Comparison of ENCODE assay signal across 8 cellular contexts in the genomic region with DNA sequence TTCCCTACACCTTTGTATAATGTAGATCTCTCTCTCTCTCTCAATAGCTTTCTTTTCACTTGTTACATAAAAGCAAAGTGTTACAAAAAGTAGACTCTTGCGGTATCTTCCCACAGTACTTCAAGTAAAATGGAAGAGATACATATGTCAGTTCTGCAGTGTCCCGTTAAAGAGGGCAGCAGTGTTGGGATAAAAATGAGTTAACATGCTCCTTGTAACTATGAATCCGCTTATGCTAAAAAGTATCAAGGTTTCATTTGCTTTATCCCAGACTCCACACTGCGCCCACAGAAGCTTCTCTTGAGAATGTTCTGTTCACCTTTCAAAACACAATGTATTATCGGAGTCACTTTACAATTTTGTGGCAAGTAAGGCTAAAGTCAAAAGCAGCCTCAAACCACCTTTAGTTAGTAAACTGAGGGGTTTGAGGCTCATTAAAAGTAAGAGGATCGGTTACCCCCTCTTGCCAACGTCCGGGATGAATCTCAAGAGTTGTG. TPM values are rescaled to one million over a fixed set of nuclear protein-coding genes. Genes with fewer than 3 reads are reported as not detected.
DNase-seq lines count a peak whose midpoint lies in the region; ATAC-seq, FAIRE-seq and TF ChIP-seq lines count a peak whose summit lies in the region.

No MANE protein-coding gene starts in this region.

- peak overlapping the region; percentile 73 for H3K56ac ChIP-seq in H1 (replicated peaks; ENCODE audit: insufficient read length, low read depth, low read length)

- WGBS in H1 (ENCODE audit: extremely low coverage in 1 of 2, insufficient coverage in 1 of 2, insufficient read length in 1 of 2, insufficient replicate concordance in 2 of 2, low coverage in 1 of 2, low lambda C conversion rate in 2 of 2, missing lambda C conversion rate in 1 of 2), 2 experiments: 3% methylated on average over 8 of the region's 8 CpGs; no CpG with 5 or more reads in 1 of the 2 experiments

- CTCF ChIA-PET in Calu3 (lab: Charles Lee) (no interaction called here), PC-3 (lab: Charles Lee) (no interaction called here), H1 (lab: Charles Lee; ENCODE audit: partially characterized antibody) (interaction anchor here (0.6 to 1.1 kb wide), 3 partner anchors 13 to 82 kb away, joined by 3 read pairs; no protein-coding TSS in a partner anchor), HEK293T (lab: Yijun Ruan, JAX) (interaction anchor here (0.6 kb wide), 1 partner anchor 87 kb away, joined by 4 read pairs; a partner anchor contains a TSS)

- no peak overlapping the region for H3K4ac ChIP-seq in H1 (replicated peaks; ENCODE audit: insufficient read length, low read depth, low read length)

- peaks cover 55% of the 10 kb centered on the region for H3K79me2 ChIP-seq in GM23338 (replicated peaks; ENCODE audit: insufficient read depth)
- peaks cover 39% of the 10 kb centered on the region for H3K79me2 ChIP-seq in PC-3 (ENCODE audit: low read length)
- H3K79me2 ChIP-seq in H1 (ENCODE audit: control insufficient read depth in 1 of 2, insufficient read depth in 2 of 2, low read length in 2 of 2): peaks cover 26 to 55% of the 10 kb centered on the region in 2 experiments

- H3K9me2 ChIP-seq in GM23338 (ENCODE audit: insufficient read depth) (no peaks in the 10 kb centered on the region), PC-3 (replicated peaks; ENCODE audit: low read length) (no peaks in the 10 kb centered on the region)

- no peak overlapping the region for H2BK12ac ChIP-seq in H1 (ENCODE audit: low read depth, low read length)

- H3K9me3 ChIP-seq in PC-3 (ENCODE audit: low read length) (no peaks in the 10 kb centered on the region), H1 (ENCODE audit: insufficient read depth in 2 of 2, low read depth in 1 of 2, low read length in 1 of 2) (no peaks in the 10 kb centered on the region)

- H3K27me3 ChIP-seq in GM23338 (ENCODE audit: insufficient read depth) (no peaks in the 10 kb centered on the region), PC-3 (ENCODE audit: low read length) (no peaks in the 10 kb centered on the region), H1 (replicated peaks in 1 of 4; ENCODE audit: control insufficient read depth in 3 of 4, extremely low read depth in 1 of 4, insufficient read depth in 3 of 4, low read length in 3 of 4) (no peaks in the 10 kb centered on the region)

- H3K27ac Mint-ChIP-seq in Calu3 (ENCODE audit: unreplicated experiment) (peak overlapping the region; percentile 83), GM23338 (peak overlapping the region; percentile 94)
- H3K27ac Mint-ChIP-seq in naive thymus-derived CD8-positive, alpha-beta T cell: peak overlapping the region; percentile 88 to 98 (median 96)

- no peak overlapping the region for H3K23ac ChIP-seq in H1 (ENCODE audit: insufficient read length)

- H3K4me1 ChIP-seq in GM23338 (ENCODE audit: insufficient read depth): peaks cover 48% of the 10 kb centered on the region
- H3K4me1 ChIP-seq in PC-3 (ENCODE audit: insufficient read depth, low read length): peaks cover 6% of the 10 kb centered on the region; the same call in 1 of the 2 replicates
- H3K4me1 ChIP-seq in H1 (replicated peaks in 1 of 4; ENCODE audit: control insufficient read depth in 3 of 4, insufficient read depth in 4 of 4, low read length in 3 of 4): peaks cover 3 to 12% (median 7%) of the 10 kb centered on the region in 4 experiments; a peak in 6 of 7 replicates

- peak overlapping the region; percentile 71 for H4K5ac ChIP-seq in H1 (ENCODE audit: insufficient read length, low read depth, low read length)

- TF ChIP-seq RAD21 in H1 (IDR thresholded peaks at IDR 0.05 in 1 of 2, conservative IDR thresholded peaks at IDR 0.05 in 1 of 2; ENCODE audit: low read depth in 2 of 2, low read length in 2 of 2): no peak

- peak overlapping the region; percentile 95 for H4K91ac ChIP-seq in H1 (replicated peaks; ENCODE audit: insufficient read length, low read length)

- no peak for TF ChIP-seq CTCF in Calu3 (IDR thresholded peaks at IDR 0.05; ENCODE audit: unreplicated experiment)
- TF ChIP-seq CTCF in GM23338 (conservative IDR thresholded peaks at IDR 0.05; ENCODE audit: low read depth in 2 of 2): no peak
- TF ChIP-seq CTCF in PC-3 (conservative IDR thresholded peaks at IDR 0.05; ENCODE audit: low read depth, low read length): no peak
- TF ChIP-seq CTCF in H1 (IDR thresholded peaks at IDR 0.05; ENCODE audit: control extremely low read depth in 1 of 3, insufficient read depth in 1 of 3, low read depth in 1 of 3, low read length in 3 of 3): no peak

- no peak overlapping the region for H2AK5ac ChIP-seq in H1 (ENCODE audit: low read depth, low read length)

- H4K8ac ChIP-seq in H1 (ENCODE audit: extremely low read depth, insufficient read depth, low read length): no peak overlapping the region

- ATAC-seq in GM23338 (no peak), PC-3 (no peak; the same call in 1 of the 2 replicates)
- peak in 1 of 2 donors; percentile 1 for ATAC-seq in naive thymus-derived CD8-positive, alpha-beta T cell

- H3K36me3 ChIP-seq in GM23338 (ENCODE audit: insufficient read depth) (no peaks in the 10 kb centered on the region), PC-3 (ENCODE audit: low read depth, low read length) (no peaks in the 10 kb centered on the region), H1 (ENCODE audit: control insufficient read depth in 2 of 4, insufficient read depth in 4 of 4, low read length in 3 of 4) (peaks cover 0 to 27% (median 2%) of the 10 kb centered on the region in 4 experiments; a peak in 1 of 8 replicates)

- no peaks in the 10 kb centered on the region; the same call in 1 of the 2 replicates for H3K79me1 ChIP-seq in H1 (ENCODE audit: low read depth, low read length)

- intact Hi-C loops in Calu3 (cut with micrococcal nuclease; ENCODE audit: unreplicated experiment) (loop anchor here (5.0 kb wide), 1 partner anchor 498 kb away; a partner anchor contains a TSS), PC-3 (cut with micrococcal nuclease) (loop anchor here (10.0 kb wide), 2 partner anchors 84 to 156 kb away; a partner anchor contains a TSS)

- H3F3A ChIP-seq in GM23338 (replicated peaks; ENCODE audit: low read depth) (no peaks in the 10 kb centered on the region), PC-3 (ENCODE audit: low read length, unreplicated experiment) (no peaks in the 10 kb centered on the region)

- TF ChIP-seq EP300 in H1 (IDR thresholded peaks at IDR 0.05; ENCODE audit: borderline replicate concordance in 1 of 2, low read depth in 2 of 2, low read length in 2 of 2): no peak

- no peak for DNase-seq in Calu3
- no peak for DNase-seq in GM23338 (ENCODE audit: low spot score)
- no peak for DNase-seq in PC-3
- no peak for DNase-seq in H1 (ENCODE audit: low read depth in 1 of 2, low spot score in 2 of 2)
- no peak for DNase-seq in naive thymus-derived CD8-positive, alpha-beta T cell
- DNase-seq in NOMO-1 treated with DMSO at 0.1 percent for 48 hours (lab: John Stamatoyannopoulos, UW; ENCODE audit: unreplicated experiment): no peak
- DNase-seq in GM19238 (ENCODE audit: insufficient read length, low spot score): no peak
- DNase-seq in HEK293T (ENCODE audit: extremely low spot score): no peak

- H3K27ac ChIP-seq in GM23338 (ENCODE audit: low read depth) (peak overlapping the region; percentile 93), PC-3 (ENCODE audit: low read length) (peak overlapping the region; percentile 43; the same call in 1 of the 2 replicates), H1 (ENCODE audit: low read depth, low read length) (peak overlapping the region; percentile 46)

- H2BK20ac ChIP-seq in H1 (ENCODE audit: low read length): no peak overlapping the region

- H2BK5ac ChIP-seq in H1 (ENCODE audit: low read depth, low read length): peak overlapping the region; percentile 68

- H4K20me1 ChIP-seq in GM23338 (replicated peaks; ENCODE audit: insufficient read depth) (peaks cover 9% of the 10 kb centered on the region; the same call in 1 of the 2 replicates), PC-3 (ENCODE audit: low read length) (no peaks in the 10 kb centered on the region), H1 (replicated peaks in 1 of 2; ENCODE audit: control insufficient read depth in 1 of 2, insufficient read depth in 2 of 2, low read length in 2 of 2) (peaks cover 0 to 8% of the 10 kb centered on the region in 2 experiments)

- no peak overlapping the region for H2BK120ac ChIP-seq in H1 (replicated peaks; ENCODE audit: low read depth, low read length)

- H2AFZ ChIP-seq in GM23338: no peak overlapping the region
- H2AFZ ChIP-seq in PC-3 (ENCODE audit: low read length): peak overlapping the region; percentile 86
- no peak overlapping the region; the same call in 1 of the 2 replicates for H2AFZ ChIP-seq in H1 (ENCODE audit: low read length)

- H3K9me3 Mint-ChIP-seq in Calu3 (ENCODE audit: low read depth, unreplicated experiment) (no peaks in the 10 kb centered on the region), GM23338 (no peaks in the 10 kb centered on the region)
- H3K9me3 Mint-ChIP-seq in naive thymus-derived CD8-positive, alpha-beta T cell: no peaks in the 10 kb centered on the region

- H2BK15ac ChIP-seq in H1 (ENCODE audit: low read length): no peak overlapping the region

- peak overlapping the region; percentile 85 for H3K4me3 Mint-ChIP-seq in Calu3 (ENCODE audit: low read depth, unreplicated experiment)
- peak overlapping the region; percentile 93 for H3K4me3 Mint-ChIP-seq in GM23338
- peak overlapping the region; percentile 91 to 99 (median 95) for H3K4me3 Mint-ChIP-seq in naive thymus-derived CD8-positive, alpha-beta T cell

- no peak overlapping the region for H3K14ac ChIP-seq in H1 (ENCODE audit: insufficient read length)

- H3K9ac ChIP-seq in PC-3 (ENCODE audit: low read length) (peak overlapping the region; percentile 85), H1 (replicated peaks in 1 of 4; ENCODE audit: extremely low read depth in 1 of 4, low read depth in 3 of 4, low read length in 3 of 4) (peak overlapping the region; percentile 74 to 88 (median 84))

- H3K36me3 Mint-ChIP-seq in Calu3 (ENCODE audit: insufficient read depth, unreplicated experiment) (peaks cover 22% of the 10 kb centered on the region), GM23338 (ENCODE audit: low read depth) (peaks cover 10% of the 10 kb centered on the region; the same call in 2 of the 3 replicates)
- H3K36me3 Mint-ChIP-seq in naive thymus-derived CD8-positive, alpha-beta T cell: peaks cover 0 to 16% (median 5%) of the 10 kb centered on the region in 3 donors

- peak overlapping the region; percentile 90 for H3K4me2 ChIP-seq in GM23338
- H3K4me2 ChIP-seq in PC-3 (ENCODE audit: low read length): peak overlapping the region; percentile 95
- H3K4me2 ChIP-seq in H1 (ENCODE audit: insufficient read depth in 1 of 2, low read depth in 2 of 2, low read length in 2 of 2): peak overlapping the region; percentile 76 to 84

- peaks cover 15% of the 10 kb centered on the region for H3K4me1 Mint-ChIP-seq in Calu3 (ENCODE audit: low read depth, unreplicated experiment)
- peaks cover 51% of the 10 kb centered on the region for H3K4me1 Mint-ChIP-seq in GM23338
- H3K4me1 Mint-ChIP-seq in naive thymus-derived CD8-positive, alpha-beta T cell: peaks cover 15 to 37% (median 35%) of the 10 kb centered on the region in 4 donors

- H3K27me3 Mint-ChIP-seq in Calu3 (ENCODE audit: unreplicated experiment) (no peaks in the 10 kb centered on the region), GM23338 (ENCODE audit: insufficient read depth, low read depth, poor library complexity) (peaks cover 5% of the 10 kb centered on the region)
- no peaks in the 10 kb centered on the region for H3K27me3 Mint-ChIP-seq in naive thymus-derived CD8-positive, alpha-beta T cell

- POLR2A ChIA-PET in PC-3 (lab: Charles Lee; ENCODE audit: unreplicated experiment) (no interaction called here), H1 (lab: Charles Lee; ENCODE audit: partially characterized antibody) (interaction anchor here (0.8 to 1.1 kb wide), 5 partner anchors 10 to 85 kb away, joined by 3 read pairs; no protein-coding TSS in a partner anchor), HEK293T (lab: Yijun Ruan, JAX) (no interaction called here)
- POLR2A ChIA-PET in naive thymus-derived CD8-positive, alpha-beta T cell (lab: Charles Lee): interaction anchor here (1.1 to 2.5 kb wide), 2 partner anchors 70 to 86 kb away, joined by 3 to 15 read pairs; a partner anchor contains a TSS

- peak overlapping the region; percentile 88; the same call in 1 of the 2 replicates for H3K18ac ChIP-seq in H1 (ENCODE audit: extremely low read depth, low read length)

- no peak for TF ChIP-seq POLR2A in H1 (IDR thresholded peaks at IDR 0.05; ENCODE audit: control extremely low read depth in 1 of 2, low read depth in 2 of 2, low read length in 2 of 2)

- peak; percentile 42 for FAIRE-seq in H1 (lab: Jason Lieb, UNC)

- peaks cover 2% of the 10 kb centered on the region; the same call in 1 of the 2 replicates for H3K23me2 ChIP-seq in H1 (ENCODE audit: low read depth, low read length)

- BruUV-seq in Calu3 (replicated peaks; lab: Mats Ljungman, UMichigan) (no TSS peak), PC-3 (replicated peaks; lab: Mats Ljungman, UMichigan) (TSS peak; percentile 63)

- H3K4me3 ChIP-seq in GM23338: peak overlapping the region; percentile 79
- peak overlapping the region; percentile 99 for H3K4me3 ChIP-seq in PC-3 (ENCODE audit: low read length)
- H3K4me3 ChIP-seq in H1 (ENCODE audit: extremely low read depth in 1 of 4, insufficient read depth in 2 of 4, low read depth in 3 of 4, low read length in 4 of 4): peak overlapping the region; percentile 84 to 95 (median 90)

RNA-seq across cellular contexts. Expression of a gene that starts 0.8 kb away (rescaled TPM):
- total RNA-seq in Calu3 (2022): 40.9 and 45.2 TPM in 2 replicates
- 218 and 219 TPM in 2 replicates for total RNA-seq in GM23338 (2014; rRNA removed; shearing (Covaris generic))
- polyA plus RNA-seq in GM23338 (2016; fragmentation: Nextera tagmentation; extraction: Ambion mirVana): 32.1 and 35.2 TPM in 2 replicates
- 20.0 and 22.9 TPM in 2 replicates for total RNA-seq in PC-3 (2014; rRNA removed)
- total RNA-seq in H1 (2021; fragmentation: NEBNext Ultra II Directional; extraction: Animal tissue kit (Norgen Biotek cat#: 25700)): 75.9 and 84.9 TPM in 2 replicates
- 15.9 and 19.5 TPM in 2 replicates for polyA plus RNA-seq in H1 (2011; rRNA removed)
- 24.9 TPM for polyA plus RNA-seq in H1 (2011; cell fraction: cytosol; rRNA removed)
- 33.6 TPM for polyA plus RNA-seq in H1 (2011; cell fraction: nucleus; rRNA removed)
- polyA plus RNA-seq in H1 (2012, experiment 1 of 2): 23.2 to 52.4 TPM (median 34.0 TPM) in 4 replicates
- 4.8 TPM for polyA plus RNA-seq in H1 (2012, experiment 2 of 2)
- 37.9 TPM for polyA plus RNA-seq in H1 (2013, experiment 1 of 2)
- polyA plus RNA-seq in H1 (2013, experiment 2 of 2): 33.7 TPM
- 142 and 180 TPM in 2 replicates for polyA minus RNA-seq in H1 (2011; rRNA and poly(A)+ RNA removed)
- 70.2 TPM for polyA minus RNA-seq in H1 (2011; cell fraction: cytosol; rRNA and poly(A)+ RNA removed)
- 174 TPM for polyA minus RNA-seq in H1 (2011; cell fraction: nucleus; rRNA and poly(A)+ RNA removed)
- 10 to 100 TPM; 87.8 to 88.7 TPM for total RNA-seq in naive thymus-derived CD8-positive, alpha-beta T cell
- polyA plus RNA-seq in naive thymus-derived CD8-positive, alpha-beta T cell: 10 to 100 TPM in 2 of 3 donors, 1 to 10 TPM in 1; 8.1 to 14.0 (median 13.1) TPM

Comparison
In these comparisons a context has a peak if more than half of its experiments do, and no peak if none do; other contexts are left out.
1. H3K27ac ChIP-seq: peak in every context shown above with its lines; median percentile 93 in GM23338; 46 in H1; 43 in PC-3.
2. CTCF ChIA-PET loops: an anchor here in H1 (0.6 to 1.1 kb wide) and HEK293T (0.6 kb wide); none called in Calu3 and PC-3.
3. POLR2A ChIA-PET loops: an anchor here in H1 (0.8 to 1.1 kb wide) and naive thymus-derived CD8-positive, alpha-beta T cell (1.1 to 2.5 kb wide); none called in PC-3 and HEK293T.